Comparison of ENCODE assay signal across 1 cellular context in genomic region chr12:53451661-53452158, GRCh38.
TF ChIP-seq lines count a peak whose summit lies in the region.

TSS of gene PCBP2 (plus strand) at chr12:53452102. CDS start at chr12:53454801, 2,699 bp downstream.

TF ChIP-seq in HepG2, 621 proteins besides CTCF, POLR2A, EP300 and RAD21 (continued from another document and continues in another):
- TF ChIP-seq, protein P1, sequence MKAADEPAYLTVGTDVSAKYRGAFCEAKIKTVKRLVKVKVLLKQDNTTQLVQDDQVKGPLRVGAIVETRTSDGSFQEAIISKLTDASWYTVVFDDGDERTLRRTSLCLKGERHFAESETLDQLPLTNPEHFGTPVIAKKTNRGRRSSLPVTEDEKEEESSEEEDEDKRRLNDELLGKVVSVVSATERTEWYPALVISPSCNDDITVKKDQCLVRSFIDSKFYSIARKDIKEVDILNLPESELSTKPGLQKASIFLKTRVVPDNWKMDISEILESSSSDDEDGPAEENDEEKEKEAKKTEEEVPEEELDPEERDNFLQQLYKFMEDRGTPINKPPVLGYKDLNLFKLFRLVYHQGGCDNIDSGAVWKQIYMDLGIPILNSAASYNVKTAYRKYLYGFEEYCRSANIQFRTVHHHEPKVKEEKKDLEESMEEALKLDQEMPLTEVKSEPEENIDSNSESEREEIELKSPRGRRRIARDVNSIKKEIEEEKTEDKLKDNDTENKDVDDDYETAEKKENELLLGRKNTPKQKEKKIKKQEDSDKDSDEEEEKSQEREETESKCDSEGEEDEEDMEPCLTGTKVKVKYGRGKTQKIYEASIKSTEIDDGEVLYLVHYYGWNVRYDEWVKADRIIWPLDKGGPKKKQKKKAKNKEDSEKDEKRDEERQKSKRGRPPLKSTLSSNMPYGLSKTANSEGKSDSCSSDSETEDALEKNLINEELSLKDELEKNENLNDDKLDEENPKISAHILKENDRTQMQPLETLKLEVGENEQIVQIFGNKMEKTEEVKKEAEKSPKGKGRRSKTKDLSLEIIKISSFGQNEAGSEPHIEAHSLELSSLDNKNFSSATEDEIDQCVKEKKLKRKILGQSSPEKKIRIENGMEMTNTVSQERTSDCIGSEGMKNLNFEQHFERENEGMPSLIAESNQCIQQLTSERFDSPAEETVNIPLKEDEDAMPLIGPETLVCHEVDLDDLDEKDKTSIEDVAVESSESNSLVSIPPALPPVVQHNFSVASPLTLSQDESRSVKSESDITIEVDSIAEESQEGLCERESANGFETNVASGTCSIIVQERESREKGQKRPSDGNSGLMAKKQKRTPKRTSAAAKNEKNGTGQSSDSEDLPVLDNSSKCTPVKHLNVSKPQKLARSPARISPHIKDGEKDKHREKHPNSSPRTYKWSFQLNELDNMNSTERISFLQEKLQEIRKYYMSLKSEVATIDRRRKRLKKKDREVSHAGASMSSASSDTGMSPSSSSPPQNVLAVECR (CRISPR knock-in tag; IDR thresholded peaks at IDR 0.05; ENCODE audit: borderline replicate concordance), result peak; percentile 86
- TF ChIP-seq ZNF790 (CRISPR knock-in tag; IDR thresholded peaks at IDR 0.05; ENCODE audit: borderline replicate concordance), result no peak
- 0 out of 2 replicates have a peak, but pooled peaks have one; percentile 64 for TF ChIP-seq SNAPC2 (CRISPR knock-in tag; IDR thresholded peaks at IDR 0.05)
- TF ChIP-seq KDM6A (CRISPR knock-in tag; IDR thresholded peaks at IDR 0.05; ENCODE audit: low read depth), result no peak
- TF ChIP-seq TFAP4 (IDR thresholded peaks at IDR 0.05; ENCODE audit: borderline replicate concordance, low read depth), result peak; percentile 45; the same call in 1 of the 2 replicates
- 0 out of 2 replicates have a peak, but pooled peaks have one; percentile 75 for TF ChIP-seq ZFP36L1 (CRISPR knock-in tag; IDR thresholded peaks at IDR 0.05)
- no peak for TF ChIP-seq ZNF337 (CRISPR knock-in tag; IDR thresholded peaks at IDR 0.05; ENCODE audit: borderline replicate concordance, low read depth)
- no peak for TF ChIP-seq DPF2 (CRISPR knock-in tag; IDR thresholded peaks at IDR 0.05; ENCODE audit: borderline replicate concordance, low read depth)
- peak; percentile 73 for TF ChIP-seq HDAC2 (CRISPR knock-in tag; IDR thresholded peaks at IDR 0.05)
- TF ChIP-seq ELF4 (CRISPR knock-in tag; IDR thresholded peaks at IDR 0.05; ENCODE audit: borderline replicate concordance), result no peak
- TF ChIP-seq GPN1 (CRISPR knock-in tag; IDR thresholded peaks at IDR 0.05; ENCODE audit: borderline replicate concordance), result no peak
- TF ChIP-seq NR2C2 (CRISPR knock-in tag; IDR thresholded peaks at IDR 0.05; ENCODE audit: borderline replicate concordance), result peak; percentile 99
- peak; percentile 71 for TF ChIP-seq TBL1XR1 (IDR thresholded peaks at IDR 0.05; ENCODE audit: borderline replicate concordance, low read length, partially characterized antibody)
- TF ChIP-seq EED (CRISPR knock-in tag; IDR thresholded peaks at IDR 0.05), result no peak
- 0 out of 2 replicates have a peak, but pooled peaks have one; percentile 20 for TF ChIP-seq RCOR2 (CRISPR knock-in tag; IDR thresholded peaks at IDR 0.05)
- TF ChIP-seq CHD4 (IDR thresholded peaks at IDR 0.05; ENCODE audit: borderline replicate concordance, low read length), result no peak
- TF ChIP-seq ATF7 (IDR thresholded peaks at IDR 0.05), result peak; percentile 72; the same call in 1 of the 2 replicates
- TF ChIP-seq ATF7 (CRISPR knock-in tag; IDR thresholded peaks at IDR 0.05), result peak; percentile 68; the same call in 1 of the 2 replicates
- TF ChIP-seq, protein P2, sequence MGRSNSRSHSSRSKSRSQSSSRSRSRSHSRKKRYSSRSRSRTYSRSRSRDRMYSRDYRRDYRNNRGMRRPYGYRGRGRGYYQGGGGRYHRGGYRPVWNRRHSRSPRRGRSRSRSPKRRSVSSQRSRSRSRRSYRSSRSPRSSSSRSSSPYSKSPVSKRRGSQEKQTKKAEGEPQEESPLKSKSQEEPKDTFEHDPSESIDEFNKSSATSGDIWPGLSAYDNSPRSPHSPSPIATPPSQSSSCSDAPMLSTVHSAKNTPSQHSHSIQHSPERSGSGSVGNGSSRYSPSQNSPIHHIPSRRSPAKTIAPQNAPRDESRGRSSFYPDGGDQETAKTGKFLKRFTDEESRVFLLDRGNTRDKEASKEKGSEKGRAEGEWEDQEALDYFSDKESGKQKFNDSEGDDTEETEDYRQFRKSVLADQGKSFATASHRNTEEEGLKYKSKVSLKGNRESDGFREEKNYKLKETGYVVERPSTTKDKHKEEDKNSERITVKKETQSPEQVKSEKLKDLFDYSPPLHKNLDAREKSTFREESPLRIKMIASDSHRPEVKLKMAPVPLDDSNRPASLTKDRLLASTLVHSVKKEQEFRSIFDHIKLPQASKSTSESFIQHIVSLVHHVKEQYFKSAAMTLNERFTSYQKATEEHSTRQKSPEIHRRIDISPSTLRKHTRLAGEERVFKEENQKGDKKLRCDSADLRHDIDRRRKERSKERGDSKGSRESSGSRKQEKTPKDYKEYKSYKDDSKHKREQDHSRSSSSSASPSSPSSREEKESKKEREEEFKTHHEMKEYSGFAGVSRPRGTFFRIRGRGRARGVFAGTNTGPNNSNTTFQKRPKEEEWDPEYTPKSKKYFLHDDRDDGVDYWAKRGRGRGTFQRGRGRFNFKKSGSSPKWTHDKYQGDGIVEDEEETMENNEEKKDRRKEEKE (IDR thresholded peaks at IDR 0.05), result no peak
- no peak for TF ChIP-seq MAFG (CRISPR knock-in tag; IDR thresholded peaks at IDR 0.05)
- TF ChIP-seq ZUFSP (CRISPR knock-in tag; IDR thresholded peaks at IDR 0.05; ENCODE audit: borderline replicate concordance), result no peak
- no peak for TF ChIP-seq TERF1 (CRISPR knock-in tag; IDR thresholded peaks at IDR 0.05)
- peak; percentile 83 for TF ChIP-seq SP5 (CRISPR knock-in tag; IDR thresholded peaks at IDR 0.05; ENCODE audit: borderline replicate concordance, low read depth)
- no peak for TF ChIP-seq KLF13 (CRISPR knock-in tag; IDR thresholded peaks at IDR 0.05)
- peak; percentile 95 for TF ChIP-seq DR1 (CRISPR knock-in tag; IDR thresholded peaks at IDR 0.05)
- TF ChIP-seq ZFP62 (CRISPR knock-in tag; IDR thresholded peaks at IDR 0.05), result no peak
- peak; percentile 57 for TF ChIP-seq PITX1 (CRISPR knock-in tag; IDR thresholded peaks at IDR 0.05)
- TF ChIP-seq MXD1 (CRISPR knock-in tag; IDR thresholded peaks at IDR 0.05), result 0 out of 2 replicates have a peak, but pooled peaks have one; percentile 6
- TF ChIP-seq, protein P3, sequence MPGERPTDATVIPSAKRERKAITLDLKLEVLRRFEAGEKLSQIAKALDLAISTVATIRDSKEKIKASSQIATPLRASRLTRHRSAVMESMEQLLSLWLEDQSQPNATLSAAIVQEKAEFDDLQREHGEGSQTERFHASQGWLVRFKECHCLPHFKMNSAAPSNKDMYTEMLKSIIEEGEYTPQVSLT (CRISPR knock-in tag; IDR thresholded peaks at IDR 0.05; ENCODE audit: borderline replicate concordance, low read depth), result no peak
- no peak for TF ChIP-seq REXO4 (CRISPR knock-in tag; IDR thresholded peaks at IDR 0.05; ENCODE audit: borderline replicate concordance)
- peak; percentile 86; the same call in 1 of the 3 replicates for TF ChIP-seq MXI1 (IDR thresholded peaks at IDR 0.05; ENCODE audit: borderline replicate concordance, low read depth, low read length)
- peak; percentile 35; the same call in 1 of the 2 replicates for TF ChIP-seq ZC3H13 (CRISPR knock-in tag; IDR thresholded peaks at IDR 0.05)
- TF ChIP-seq FOXJ3 (CRISPR knock-in tag; IDR thresholded peaks at IDR 0.05; ENCODE audit: borderline replicate concordance), result no peak
- TF ChIP-seq HDAC1 (CRISPR knock-in tag; IDR thresholded peaks at IDR 0.05), result peak; percentile 41
- TF ChIP-seq ZKSCAN1 (IDR thresholded peaks at IDR 0.05; ENCODE audit: low read length), result no peak
- no peak for TF ChIP-seq ZFP36L2 (CRISPR knock-in tag; IDR thresholded peaks at IDR 0.05)
- no peak for TF ChIP-seq ZNF629 (CRISPR knock-in tag; conservative IDR thresholded peaks at IDR 0.05)
- no peak for TF ChIP-seq TBP (CRISPR knock-in tag; IDR thresholded peaks at IDR 0.05)
- TF ChIP-seq, protein P4, sequence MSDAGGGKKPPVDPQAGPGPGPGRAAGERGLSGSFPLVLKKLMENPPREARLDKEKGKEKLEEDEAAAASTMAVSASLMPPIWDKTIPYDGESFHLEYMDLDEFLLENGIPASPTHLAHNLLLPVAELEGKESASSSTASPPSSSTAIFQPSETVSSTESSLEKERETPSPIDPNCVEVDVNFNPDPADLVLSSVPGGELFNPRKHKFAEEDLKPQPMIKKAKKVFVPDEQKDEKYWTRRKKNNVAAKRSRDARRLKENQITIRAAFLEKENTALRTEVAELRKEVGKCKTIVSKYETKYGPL (CRISPR knock-in tag; IDR thresholded peaks at IDR 0.05), result no peak
- TF ChIP-seq ZBTB25 (CRISPR knock-in tag; IDR thresholded peaks at IDR 0.05), result peak; percentile 88
- TF ChIP-seq ZNF556 (CRISPR knock-in tag; IDR thresholded peaks at IDR 0.05; ENCODE audit: borderline replicate concordance), result no peak
- no peak for TF ChIP-seq ZFYVE20 (CRISPR knock-in tag; IDR thresholded peaks at IDR 0.05; ENCODE audit: borderline replicate concordance, low read depth)
- no peak for TF ChIP-seq PLSCR1 (CRISPR knock-in tag; IDR thresholded peaks at IDR 0.05; ENCODE audit: borderline replicate concordance)
- no peak for TF ChIP-seq ZNF563 (CRISPR knock-in tag; IDR thresholded peaks at IDR 0.05)
- TF ChIP-seq ZNF232 (CRISPR knock-in tag; IDR thresholded peaks at IDR 0.05; ENCODE audit: borderline replicate concordance), result no peak
- TF ChIP-seq ZNF883 (CRISPR knock-in tag; IDR thresholded peaks at IDR 0.05; ENCODE audit: not compliant biosample characterization), result no peak
- TF ChIP-seq GATA4 (IDR thresholded peaks at IDR 0.05; ENCODE audit: borderline replicate concordance, low read depth), result no peak
- TF ChIP-seq YEATS2 (CRISPR knock-in tag; IDR thresholded peaks at IDR 0.05; ENCODE audit: borderline replicate concordance), result peak; percentile 89
- no peak for TF ChIP-seq GZF1 (CRISPR knock-in tag; IDR thresholded peaks at IDR 0.05)
- TF ChIP-seq BHLHE40 (IDR thresholded peaks at IDR 0.05; ENCODE audit: low read length), result no peak
- peak; percentile 84 for TF ChIP-seq ZFP91 (CRISPR knock-in tag; IDR thresholded peaks at IDR 0.05; ENCODE audit: borderline replicate concordance)
- TF ChIP-seq MYNN (CRISPR knock-in tag; IDR thresholded peaks at IDR 0.05; ENCODE audit: low read depth), result no peak
- no peak for TF ChIP-seq ZNF343 (CRISPR knock-in tag; IDR thresholded peaks at IDR 0.05)
- no peak for TF ChIP-seq ZSCAN12 (CRISPR knock-in tag; IDR thresholded peaks at IDR 0.05)
